In the genomic region with DNA sequence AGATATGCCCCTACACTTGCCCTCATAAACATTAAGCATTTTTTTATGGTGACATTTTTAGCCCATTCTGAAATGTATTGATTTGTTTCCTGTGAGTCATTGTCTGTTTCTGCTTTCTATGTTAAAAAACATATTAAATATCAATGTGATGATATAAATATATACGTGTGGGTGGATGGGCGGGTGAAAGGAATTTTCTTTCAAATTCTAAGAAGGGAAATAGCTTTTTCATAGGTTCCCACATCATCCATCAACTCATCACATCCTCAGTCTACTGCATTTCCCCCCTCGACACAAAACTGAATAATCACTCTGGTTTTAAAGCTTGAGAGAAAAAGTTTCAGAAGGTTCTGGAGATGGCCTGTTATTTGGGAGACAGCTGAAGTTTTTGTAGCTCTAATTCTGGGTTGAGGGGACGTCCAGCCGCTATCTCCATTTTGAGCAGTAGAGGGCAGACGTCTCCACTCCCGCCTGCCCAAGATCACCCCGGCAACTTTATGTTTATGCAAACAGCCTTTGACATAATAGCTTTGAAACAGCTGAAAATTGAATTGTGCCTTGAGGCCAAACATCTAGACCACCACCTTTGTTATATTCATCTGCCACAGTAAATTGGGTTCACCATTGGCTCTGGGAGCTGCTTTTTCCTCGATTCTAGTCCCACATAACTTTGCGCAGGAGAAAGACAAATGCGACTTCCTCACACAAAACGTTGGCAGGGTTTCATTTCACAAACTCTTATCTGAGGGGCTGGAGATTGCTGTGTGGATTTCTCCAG, we compare ENCODE assay signal across 8 cellular contexts.
DNase-seq lines count a peak whose midpoint lies in the region; ATAC-seq and TF ChIP-seq lines count a peak whose summit lies in the region.

No MANE protein-coding gene starts in this region.

- H3K36me3 Mint-ChIP-seq in activated T-cell treated with anti-CD3 and anti-CD28 coated beads, Interleukin-2, amount 50 U/mL, for 4 hours (ENCODE audit: insufficient read depth), result no peaks in the 10 kb centered on the region
- H3K36me3 Mint-ChIP-seq in nephron progenitor cell (ENCODE audit: low read depth), result no peaks in the 10 kb centered on the region

- peak overlapping the region; percentile 70 for H2AFZ ChIP-seq in fibroblast of lung (ENCODE audit: low read length)

- H3K4me3 Mint-ChIP-seq in activated T-cell treated with anti-CD3 and anti-CD28 coated beads, Interleukin-2, amount 50 U/mL, for 4 hours, result no peak overlapping the region
- no peak overlapping the region for H3K4me3 Mint-ChIP-seq in nephron progenitor cell

- H3K36me3 ChIP-seq in fibroblast of lung (ENCODE audit: control insufficient read depth, insufficient read depth, low read length), result no peaks in the 10 kb centered on the region

- H3K27me3 ChIP-seq in fibroblast of lung (ENCODE audit: control insufficient read depth, insufficient read depth, low read length), result no peaks in the 10 kb centered on the region

- peak; percentile 86 to 88 for TF ChIP-seq CTCF in fibroblast of lung (conservative IDR thresholded peaks at IDR 0.05 in 1 of 2, IDR thresholded peaks at IDR 0.05 in 1 of 2; ENCODE audit: low read depth in 1 of 2, low read length in 2 of 2)
- peak; percentile 75 for TF ChIP-seq CTCF in nephron progenitor cell (IDR thresholded peaks at IDR 0.05)

- no peaks in the 10 kb centered on the region for H4K20me1 ChIP-seq in fibroblast of lung (ENCODE audit: control insufficient read depth, extremely low read depth, insufficient read depth, low read length)

- no peaks in the 10 kb centered on the region for H3K79me2 ChIP-seq in fibroblast of lung (ENCODE audit: control insufficient read depth, insufficient read depth, low read length)

- H3K4me2 ChIP-seq in fibroblast of lung (ENCODE audit: extremely low read depth, insufficient read depth, low read length), result peak overlapping the region; percentile 88

- H3K9me3 ChIP-seq in fibroblast of lung (ENCODE audit: control insufficient read depth, insufficient read depth, low read depth, low read length), result no peaks in the 10 kb centered on the region

- H3K4me1 Mint-ChIP-seq in activated T-cell treated with anti-CD3 and anti-CD28 coated beads, Interleukin-2, amount 50 U/mL, for 4 hours (ENCODE audit: low read depth), result peaks cover 5% of the 10 kb centered on the region
- peaks cover 34% of the 10 kb centered on the region for H3K4me1 Mint-ChIP-seq in nephron progenitor cell

- H3K9me3 Mint-ChIP-seq in activated T-cell treated with anti-CD3 and anti-CD28 coated beads, Interleukin-2, amount 50 U/mL, for 4 hours, result no peaks in the 10 kb centered on the region
- no peaks in the 10 kb centered on the region for H3K9me3 Mint-ChIP-seq in nephron progenitor cell

- peaks cover 6% of the 10 kb centered on the region for H3K4me1 ChIP-seq in fibroblast of lung (ENCODE audit: control insufficient read depth, extremely low read depth, insufficient read depth, low read length)

- H3K27me3 Mint-ChIP-seq in activated T-cell treated with anti-CD3 and anti-CD28 coated beads, Interleukin-2, amount 50 U/mL, for 4 hours (ENCODE audit: low read depth), result peaks cover 4% of the 10 kb centered on the region
- H3K27me3 Mint-ChIP-seq in nephron progenitor cell (ENCODE audit: low read depth, poor library complexity), result no peaks in the 10 kb centered on the region

- DNase-seq in activated gamma-delta T cell treated with Interleukin-2 at 50 U/mL for 16 hours (peak; percentile 23), activated gamma-delta T cell (lab: John Stamatoyannopoulos, UW) (no peak), HK-2 (ENCODE audit: unreplicated experiment) (peak; percentile 17), NOMO-1 treated with dmso at 0.1 percent for 144 hours (lab: John Stamatoyannopoulos, UW; ENCODE audit: unreplicated experiment) (peak; percentile 36), fibroblast of lung (ENCODE audit: low read depth in 2 of 2) (peak; percentile 57 to 71), nephron progenitor cell (peak; percentile 69), substantia nigra (lab: John Stamatoyannopoulos, UW) (peak in 35 of 49 donors; percentile 0 to 37 (median 11))
- peak; percentile 13 for DNase-seq in activated T-cell treated with anti-CD3 and anti-CD28 coated beads, Interleukin-2, amount 50 U/mL, for 4 hours

- ATAC-seq in activated T-cell treated with anti-CD3 and anti-CD28 coated beads, Interleukin-2, amount 50 U/mL, for 4 hours, result peak; percentile 54 to 69

- peak overlapping the region; percentile 62 for H3K27ac Mint-ChIP-seq in nephron progenitor cell

- peak overlapping the region in 3 of 4 experiments; percentile 29 to 61 (median 39) for H3K4me3 ChIP-seq in fibroblast of lung (replicated peaks in 1 of 4; ENCODE audit: control extremely low read depth in 1 of 4, insufficient read depth in 1 of 4, low read depth in 3 of 4, low read length in 4 of 4)

- H3K9ac ChIP-seq in fibroblast of lung (ENCODE audit: insufficient read depth, low read length), result peak overlapping the region; percentile 51

- peak overlapping the region; percentile 53 for H3K27ac ChIP-seq in fibroblast of lung (ENCODE audit: insufficient read depth, low read length)
- H3K27ac ChIP-seq in substantia nigra (ENCODE audit: low read depth, low read length, poor library complexity, severe bottlenecking), result no peak overlapping the region
